ENCODE assay signal across 8 cellular contexts in genomic region chr10:72297968-72298773, GRCh38. TPM values are rescaled to one million over a fixed set of nuclear protein-coding genes. Genes with fewer than 3 reads are reported as not detected.
DNase-seq lines count a peak whose midpoint lies in the region; ATAC-seq and TF ChIP-seq lines count a peak whose summit lies in the region.

No MANE protein-coding gene starts in this region.

- DNase-seq in AG08395 (ENCODE audit: low spot score) = peak; percentile 98
- DNase-seq in NCI-H2227 (lab: John Stamatoyannopoulos, UW; ENCODE audit: unreplicated experiment) = peak; percentile 96
- peak; percentile 98 for DNase-seq in activated CD4-positive, alpha-beta T cell treated with anti-CD3 and anti-CD28 coated beads for 36 hours
- peak; percentile 99 for DNase-seq in choroid plexus epithelial cell (ENCODE audit: low read depth)
- peak; percentile 98 to 99 for DNase-seq in left colon
- peak; percentile 81 to 84 for DNase-seq in stimulated activated CD4-positive, alpha-beta T cell treated with anti-CD3 and anti-CD28 coated beads, Interleukin-1b, Interleukin-23, amount 100 ng/mL, for 4 hours (ENCODE audit: low read depth in 2 of 2)

- POLR2A ChIA-PET in activated CD4-positive, alpha-beta T cell treated with anti-CD3 and anti-CD28 coated beads for 36 hours (lab: Charles Lee) = interaction anchor here (0.6 to 8.6 kb wide), 20 partner anchors 7 to 82 kb away, joined by 3 to 137 read pairs (median 12); partner anchors contain the start of genes ANAPC16, ASCC1 and DDIT4

- no peak for TF ChIP-seq CTCF in choroid plexus epithelial cell (conservative IDR thresholded peaks at IDR 0.05; ENCODE audit: low read depth, low read length)

- CTCF ChIA-PET in activated CD4-positive, alpha-beta T cell treated with anti-CD3 and anti-CD28 coated beads for 36 hours (lab: Charles Lee) = interaction anchor here (0.7 to 2.2 kb wide), 7 partner anchors 10 to 81 kb away, joined by 3 to 9 read pairs (median 5); partner anchors contain the start of gene DDIT4

- H3K4me3 ChIP-seq in choroid plexus epithelial cell (ENCODE audit: low read depth, low read length) = peak overlapping the region; percentile 55

- no peaks in the 10 kb centered on the region for H3K27me3 Mint-ChIP-seq in activated CD4-positive, alpha-beta T cell treated with anti-CD3 and anti-CD28 coated beads for 36 hours

- peaks cover 3% of the 10 kb centered on the region for H3K9me3 Mint-ChIP-seq in activated CD4-positive, alpha-beta T cell treated with anti-CD3 and anti-CD28 coated beads for 36 hours (ENCODE audit: low read depth)

- H3K4me1 Mint-ChIP-seq in activated CD4-positive, alpha-beta T cell treated with anti-CD3 and anti-CD28 coated beads for 36 hours = peaks cover 68% of the 10 kb centered on the region

- H3K27ac Mint-ChIP-seq in activated CD4-positive, alpha-beta T cell treated with anti-CD3 and anti-CD28 coated beads for 36 hours = peak overlapping the region; percentile 99

- H3K4me3 Mint-ChIP-seq in activated CD4-positive, alpha-beta T cell treated with anti-CD3 and anti-CD28 coated beads for 36 hours = peak overlapping the region; percentile 80

- peaks cover 18% of the 10 kb centered on the region for H3K36me3 Mint-ChIP-seq in activated CD4-positive, alpha-beta T cell treated with anti-CD3 and anti-CD28 coated beads for 36 hours (ENCODE audit: low read depth)

- intact Hi-C loops in activated CD4-positive, alpha-beta T cell treated with anti-CD3 and anti-CD28 coated beads for 36 hours (cut with DNase I, micrococcal nuclease) = loop anchor here (1.0 to 10.0 kb wide), 13 partner anchors 7 to 571 kb away; partner anchors contain the start of genes DDIT4 (in 1 of the 2) and VSIR (in 1 of the 2)
- intact Hi-C loops in left colon (cut with DNase I, micrococcal nuclease) = no loop called here

- ATAC-seq in GM18907 (IDR thresholded peaks at IDR 0.05; ENCODE audit: unreplicated experiment) (peak; percentile 72), HG03139 (IDR thresholded peaks at IDR 0.05; ENCODE audit: unreplicated experiment) (peak; percentile 71), left colon (peak; percentile 94)
- peak; percentile 72 for ATAC-seq in activated CD4-positive, alpha-beta T cell treated with anti-CD3 and anti-CD28 coated beads for 36 hours

RNA-seq across cellular contexts. Expression of gene DDIT4, which starts 24.4 kb away (rescaled TPM):
- total RNA-seq in activated CD4-positive, alpha-beta T cell treated with anti-CD3 and anti-CD28 coated beads for 36 hours = 1,000 to 10,000 TPM in 1 of 2 experiments, 100 to 1,000 TPM in 1; 750 to 1,039 TPM
- total RNA-seq in left colon = 100 to 1,000 TPM in 1 of 2 donors, 10 to 100 TPM in 1; 60.1 to 210 TPM

RNA-seq across cellular contexts. Expression of gene DNAJB12, which starts 56.5 kb away (rescaled TPM):
- 10 to 100 TPM; 19.7 to 21.9 TPM for total RNA-seq in activated CD4-positive, alpha-beta T cell treated with anti-CD3 and anti-CD28 coated beads for 36 hours
- 10 to 100 TPM; 36.9 to 38.5 TPM for total RNA-seq in left colon

Comparison
In these comparisons a context has a peak if more than half of its experiments do, and no peak if none do; other contexts are left out.
1. Peak in every context shown above with its lines: DNase-seq, ATAC-seq and H3K4me3 ChIP-seq.
2. intact Hi-C loops: an anchor here in activated CD4-positive, alpha-beta T cell treated with anti-CD3 and anti-CD28 coated beads for 36 hours (1.0 to 10.0 kb wide); none called in left colon.